Comparison of ENCODE assay signal across 22 cellular contexts in the genomic region with DNA sequence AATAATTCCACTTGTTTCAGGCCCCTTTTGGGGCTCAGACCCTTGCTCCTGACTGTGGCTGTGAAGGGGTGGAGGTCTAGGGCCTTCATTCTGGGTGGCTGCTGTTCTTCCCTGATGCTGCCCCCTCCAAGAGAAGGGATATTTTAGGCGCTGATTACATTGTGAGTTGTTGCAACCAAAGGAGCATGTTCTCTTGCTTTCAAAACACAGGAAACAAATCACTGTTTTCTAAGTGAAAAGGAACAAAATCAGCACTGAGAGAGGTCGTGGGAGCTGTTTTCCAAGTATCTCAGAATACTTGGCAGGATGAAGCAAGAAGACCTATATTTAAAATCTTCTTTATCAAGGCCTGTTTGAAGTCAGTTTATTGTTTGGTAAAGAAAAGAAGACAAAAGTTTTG. TPM values are rescaled to one million over a fixed set of nuclear protein-coding genes. Genes with fewer than 3 reads are reported as not detected.
DNase-seq lines count a peak whose midpoint lies in the region; ATAC-seq and TF ChIP-seq lines count a peak whose summit lies in the region.
"Had no signal": no experiment of that assay in that cellular context is flagged by ENCODE, and none has a peak within 500 bp of the region (broad histone marks: within the 10 kb centered on the region; RNA-seq: fewer than 3 reads in every experiment).

No MANE protein-coding gene starts in this region.

- intact Hi-C loops in heart left ventricle (cut with DNase I) (no loop called here), Right ventricle myocardium superior (cut with DNase I) (no loop called here), esophagus muscularis mucosa (cut with DNase I) (no loop called here)

- H3K36me3 Mint-ChIP-seq in neural crest cell (ENCODE audit: low read depth): no peaks in the 10 kb centered on the region
- no peaks in the 10 kb centered on the region for H3K36me3 Mint-ChIP-seq in mesothelial cell of epicardium
- H3K36me3 Mint-ChIP-seq: brain had no signal

- no peak for TF ChIP-seq CTCF in heart left ventricle (IDR thresholded peaks at IDR 0.05)
- no peak for TF ChIP-seq CTCF in esophagus muscularis mucosa (IDR thresholded peaks at IDR 0.05)
- no peak for TF ChIP-seq CTCF in neural crest cell (conservative IDR thresholded peaks at IDR 0.05)
- TF ChIP-seq CTCF in tibial nerve (IDR thresholded peaks at IDR 0.05): no peak
- no peak for TF ChIP-seq CTCF in mesothelial cell of epicardium (IDR thresholded peaks at IDR 0.05; ENCODE audit: unreplicated experiment)

- peaks cover 6 to 72% (median 45%) of the 10 kb centered on the region in 12 donors for H3K4me1 ChIP-seq in heart left ventricle
- H3K4me1 ChIP-seq in esophagus muscularis mucosa: peaks cover 36 to 52% (median 44%) of the 10 kb centered on the region in 4 donors
- H3K4me1 ChIP-seq in tibial nerve: peaks cover 0 to 54% (median 29%) of the 10 kb centered on the region in 4 donors

- H3K36me3 ChIP-seq in heart left ventricle: no peaks in the 10 kb centered on the region
- H3K36me3 ChIP-seq in esophagus muscularis mucosa: no peaks in the 10 kb centered on the region
- no peaks in the 10 kb centered on the region for H3K36me3 ChIP-seq in tibial nerve
- H3K36me3 ChIP-seq: suprapubic skin, WERI-Rb-1 had no signal

- 43 to 63% (median 52%) methylated on average over 2 of the region's 2 CpGs for WGBS in heart left ventricle, 4 donors
- WGBS in esophagus muscularis mucosa: 53% methylated on average over 2 of the region's 2 CpGs
- 30 to 37% methylated on average over 2 of the region's 2 CpGs for WGBS in tibial nerve, 2 donors

- no peaks in the 10 kb centered on the region for H3K27me3 ChIP-seq in heart left ventricle
- no peaks in the 10 kb centered on the region for H3K27me3 ChIP-seq in esophagus muscularis mucosa
- H3K27me3 ChIP-seq in tibial nerve: no peaks in the 10 kb centered on the region
- H3K27me3 ChIP-seq: hepatocyte, suprapubic skin had no signal

- ATAC-seq in heart left ventricle (no peak), Right ventricle myocardium superior (ENCODE audit: poor library complexity) (no peak)

- H3K4me3 Mint-ChIP-seq in neural crest cell (no peak overlapping the region), mesothelial cell of epicardium (no peak overlapping the region)
- H3K4me3 Mint-ChIP-seq: activated CD4-positive, alpha-beta memory T cell treated with anti-CD3 and anti-CD28 coated beads, Interleukin-2, amount 10 ng/mL, durations not matched to agents 7 days and 5 days; brain; T-helper 1 cell treated with Interleukin-12 subunit alpha and Interleukin-12 subunit beta and Interleukin-4 antibody, amounts not matched to agents 30 μg/mL and 1 μg/mL, for 36 hours had no signal

- H3K27ac Mint-ChIP-seq in neural crest cell (ENCODE audit: unreplicated experiment) (peak overlapping the region; percentile 10), mesothelial cell of epicardium (no peak overlapping the region)
- H3K27ac Mint-ChIP-seq: activated CD4-positive, alpha-beta memory T cell treated with anti-CD3 and anti-CD28 coated beads, Interleukin-2, amount 10 ng/mL, durations not matched to agents 7 days and 5 days; T-helper 1 cell treated with Interleukin-12 subunit alpha and Interleukin-12 subunit beta and Interleukin-4 antibody, amounts not matched to agents 30 μg/mL and 1 μg/mL, for 36 hours had no signal

- no peak for TF ChIP-seq POLR2A in heart left ventricle (IDR thresholded peaks at IDR 0.05)
- TF ChIP-seq POLR2A in esophagus muscularis mucosa (IDR thresholded peaks at IDR 0.05; ENCODE audit: low read depth): no peak
- no peak for TF ChIP-seq POLR2A in tibial nerve (IDR thresholded peaks at IDR 0.05)

- H3K4me1 Mint-ChIP-seq in neural crest cell: peaks cover 47% of the 10 kb centered on the region
- peaks cover 19% of the 10 kb centered on the region for H3K4me1 Mint-ChIP-seq in mesothelial cell of epicardium

- no peak overlapping the region for H3K4me3 ChIP-seq in heart left ventricle
- no peak overlapping the region for H3K4me3 ChIP-seq in esophagus muscularis mucosa
- H3K4me3 ChIP-seq in tibial nerve: no peak overlapping the region
- H3K4me3 ChIP-seq: hepatocyte, suprapubic skin had no signal

- no peaks in the 10 kb centered on the region for H3K27me3 Mint-ChIP-seq in neural crest cell (ENCODE audit: low read depth)
- H3K27me3 Mint-ChIP-seq in mesothelial cell of epicardium (ENCODE audit: low read depth): no peaks in the 10 kb centered on the region
- H3K27me3 Mint-ChIP-seq: activated CD4-positive, alpha-beta memory T cell treated with anti-CD3 and anti-CD28 coated beads, Interleukin-2, amount 10 ng/mL, durations not matched to agents 7 days and 5 days; brain had no signal

- no peaks in the 10 kb centered on the region for H3K9me3 ChIP-seq in heart left ventricle
- no peaks in the 10 kb centered on the region for H3K9me3 ChIP-seq in esophagus muscularis mucosa
- H3K9me3 ChIP-seq in tibial nerve: no peaks in the 10 kb centered on the region
- H3K9me3 ChIP-seq: suprapubic skin had no signal

- H3K27ac ChIP-seq in heart left ventricle: peak overlapping the region; percentile 71 to 93 (median 88)
- peak overlapping the region; percentile 47 to 65 (median 60) for H3K27ac ChIP-seq in esophagus muscularis mucosa (replicated peaks in 1 of 4)
- peak overlapping the region; percentile 11 to 89 (median 70) for H3K27ac ChIP-seq in tibial nerve
- H3K27ac ChIP-seq: hepatocyte, suprapubic skin, WERI-Rb-1 had no signal

- no peak for TF ChIP-seq EP300 in esophagus muscularis mucosa (IDR thresholded peaks at IDR 0.05)
- TF ChIP-seq EP300 in tibial nerve (IDR thresholded peaks at IDR 0.05): peak; percentile 21 to 65

- DNase-seq in heart left ventricle (no peak), Right ventricle myocardium superior (no peak), esophagus muscularis mucosa (ENCODE audit: extremely low spot score) (no peak), neural crest cell (ENCODE audit: low read depth, low spot score) (no peak), tibial nerve (ENCODE audit: low spot score in 2 of 2) (no peak), GOT3 (lab: John Stamatoyannopoulos, UW) (no peak), middle frontal gyrus (ENCODE audit: extremely low spot score, low spot score) (no peak), mesothelial cell of epicardium (ENCODE audit: low spot score in 2 of 2, unreplicated experiment in 2 of 2) (no peak)
- DNase-seq: activated CD4-positive, alpha-beta memory T cell treated with anti-CD3 and anti-CD28 coated beads, Interleukin-2, amount 10 ng/mL, durations not matched to agents 7 days and 5 days; activated naive CD4-positive, alpha-beta T cell treated with anti-CD3 and anti-CD28 coated beads, Interleukin-2, amount 50 U/mL, for 16 hours; activated T-cell treated with anti-CD3 and anti-CD28 coated beads, Interleukin-2, amount 50 U/mL, for 1 hour; Karpas-422; NCI-H1092 treated with DMSO at 0.1 percent for 48 hours; NCI-H524 treated with DMSO at 0.1 percent for 48 hours; nucleus accumbens; SIG-M5; stimulated activated CD8-positive, alpha-beta memory T cell treated with anti-CD3 and anti-CD28 coated beads, Interleukin-4, amount 100 ng/mL, for 48 hours; WERI-Rb-1 had no signal

- no peaks in the 10 kb centered on the region for H3K9me3 Mint-ChIP-seq in neural crest cell
- H3K9me3 Mint-ChIP-seq in mesothelial cell of epicardium: no peaks in the 10 kb centered on the region
- H3K9me3 Mint-ChIP-seq: activated CD4-positive, alpha-beta memory T cell treated with anti-CD3 and anti-CD28 coated beads, Interleukin-2, amount 10 ng/mL, durations not matched to agents 7 days and 5 days; brain; T-helper 1 cell treated with Interleukin-12 subunit alpha and Interleukin-12 subunit beta and Interleukin-4 antibody, amounts not matched to agents 30 μg/mL and 1 μg/mL, for 36 hours had no signal

RNA-seq across cellular contexts. Expression of a gene that starts 25.3 kb away (rescaled TPM):
- total RNA-seq in heart left ventricle (100 to 1,000 TPM in 1 of 9 donors, 10 to 100 TPM in 8; 43.6 to 116 (median 53.7) TPM), Right ventricle myocardium superior (63.9 TPM), esophagus muscularis mucosa (10 to 100 TPM; 40.7 to 96.4 (median 64.4) TPM), neural crest cell (108 TPM in 2 replicates), tibial nerve (100 to 1,000 TPM in 2 of 4 donors, 10 to 100 TPM in 2; 51.1 to 113 (median 81.7) TPM), mesothelial cell of epicardium (42.6 to 47.6 TPM (median 47.0 TPM) in 3 replicates)
- 10 to 100 TPM; 26.6 to 69.5 TPM for polyA plus RNA-seq in heart left ventricle
